ENCODE assay signal across 20 cellular contexts in the genomic region with DNA sequence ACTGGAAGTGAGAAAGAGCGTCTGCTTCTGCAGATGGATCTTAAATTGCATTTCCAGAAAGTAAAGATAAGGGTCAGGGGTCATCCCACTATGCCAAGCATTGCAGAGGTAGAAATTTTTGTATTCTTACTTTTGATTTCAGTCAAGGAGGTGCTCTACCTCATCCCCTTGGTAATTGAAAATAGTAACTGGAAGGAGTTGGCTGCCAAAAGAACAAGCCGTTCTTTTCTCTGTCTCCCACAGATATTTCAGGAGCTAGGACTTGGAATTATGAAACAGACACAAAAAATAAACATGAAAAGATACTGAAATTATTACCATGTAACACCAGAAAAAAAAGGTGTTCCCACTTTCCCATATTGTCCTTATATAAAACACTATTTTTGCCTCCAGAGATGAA.
A peak's percentile ranks its signal among the peaks of the same experiment; 100 is the strongest.
DNase-seq lines count a peak whose midpoint lies in the region; ATAC-seq and TF ChIP-seq lines count a peak whose summit lies in the region.
"Had no signal": no experiment of that assay in that cellular context is flagged by ENCODE, and none has a peak within 500 bp of the region (broad histone marks: within the 10 kb centered on the region; RNA-seq: fewer than 3 reads in every experiment).

No MANE protein-coding gene starts in this region.

- no peaks in the 10 kb centered on the region for H3K9me3 Mint-ChIP-seq in mesothelial cell of epicardium
- H3K9me3 Mint-ChIP-seq: CD4-positive, CD25-positive, alpha-beta regulatory T cell; GM23338; IgD-negative memory B cell had no signal

- POLR2A ChIA-PET in PC-3 (lab: Charles Lee; ENCODE audit: unreplicated experiment), result no interaction called here

- H3K27ac Mint-ChIP-seq in mesothelial cell of epicardium, result no peak overlapping the region
- H3K27ac Mint-ChIP-seq: CD4-positive, CD25-positive, alpha-beta regulatory T cell; GM23338 had no signal

- H3K4me1 ChIP-seq in esophagus muscularis mucosa (peaks cover 3 to 41% (median 27%) of the 10 kb centered on the region in 4 donors), thoracic aorta (ENCODE audit: control insufficient read depth in 1 of 2, low read depth in 2 of 2) (peaks cover 16 to 64% of the 10 kb centered on the region in 2 donors), PC-3 (ENCODE audit: insufficient read depth, low read length) (no peaks in the 10 kb centered on the region), stomach (no peaks in the 10 kb centered on the region)
- H3K4me1 ChIP-seq: SJCRH30 had no signal

- CTCF ChIA-PET in PC-3 (lab: Charles Lee), result no interaction called here

- H3K27me3 ChIP-seq in esophagus muscularis mucosa (no peaks in the 10 kb centered on the region), thoracic aorta (replicated peaks; ENCODE audit: insufficient read depth) (no peaks in the 10 kb centered on the region), PC-3 (ENCODE audit: low read length) (no peaks in the 10 kb centered on the region), stomach (no peaks in the 10 kb centered on the region)
- H3K27me3 ChIP-seq: SJCRH30 had no signal

- peak in 8 of 61 donors; percentile 5 to 65 (median 20) for DNase-seq in caudate nucleus (lab: John Stamatoyannopoulos, UW)
- no peak for DNase-seq in esophagus muscularis mucosa (ENCODE audit: extremely low spot score)
- DNase-seq in omental fat pad (ENCODE audit: low spot score), result no peak
- DNase-seq in thoracic aorta (ENCODE audit: low spot score), result no peak
- no peak for DNase-seq in PC-3
- DNase-seq in stomach, result no peak
- DNase-seq in mesothelial cell of epicardium (ENCODE audit: low spot score in 2 of 2, unreplicated experiment in 2 of 2), result no peak
- DNase-seq: CD4-positive, CD25-positive, alpha-beta regulatory T cell; DMS79 treated with DMSO at 0.1 percent for 48 hours; NCI-H1105; NCI-H146; NCI-H2029 treated with DMSO at 0.1 percent for 48 hours; NCI-H226; NCI-H510A treated with DMSO at 0.1 percent for 48 hours; NCI-H748 treated with DMSO at 0.1 percent for 48 hours; SJCRH30 had no signal

- peaks cover 5 to 66% (median 21%) of the 10 kb centered on the region in 4 donors for H3K36me3 ChIP-seq in esophagus muscularis mucosa
- peaks cover 42% of the 10 kb centered on the region for H3K36me3 ChIP-seq in thoracic aorta
- no peaks in the 10 kb centered on the region for H3K36me3 ChIP-seq in PC-3 (ENCODE audit: low read depth, low read length)
- H3K36me3 ChIP-seq in stomach, result peaks cover 0 to 22% (median 19%) of the 10 kb centered on the region in 4 donors

- no peaks in the 10 kb centered on the region for H3K9me2 ChIP-seq in PC-3 (replicated peaks; ENCODE audit: low read length)

- H3K36me3 Mint-ChIP-seq in mesothelial cell of epicardium, result peaks cover 42% of the 10 kb centered on the region
- H3K36me3 Mint-ChIP-seq: CD4-positive, CD25-positive, alpha-beta regulatory T cell; IgD-negative memory B cell had no signal

- 74% methylated on average over 2 of the region's 2 CpGs for WGBS in esophagus muscularis mucosa
- WGBS in stomach, 5 donors, result 82 to 89% (median 87%) methylated on average over 2 of the region's 2 CpGs

- no peaks in the 10 kb centered on the region for H3K4me1 Mint-ChIP-seq in mesothelial cell of epicardium
- H3K4me1 Mint-ChIP-seq: CD4-positive, CD25-positive, alpha-beta regulatory T cell; IgD-negative memory B cell had no signal

- intact Hi-C loops in esophagus muscularis mucosa (cut with DNase I) (no loop called here), PC-3 (cut with micrococcal nuclease) (no loop called here), stomach (cut with DNase I; ENCODE audit: low total_unique reads) (no loop called here)

- TF ChIP-seq POLR2A in esophagus muscularis mucosa (IDR thresholded peaks at IDR 0.05; ENCODE audit: low read depth) (no peak), stomach (IDR thresholded peaks at IDR 0.05) (no peak)

- H3K4me2 ChIP-seq in PC-3 (ENCODE audit: low read length), result no peak overlapping the region
- H3K4me2 ChIP-seq: GM23338 had no signal

- BruUV-seq in PC-3 (replicated peaks; lab: Mats Ljungman, UMichigan), result no TSS peak

- no peaks in the 10 kb centered on the region for H3K9me3 ChIP-seq in esophagus muscularis mucosa
- no peaks in the 10 kb centered on the region for H3K9me3 ChIP-seq in thoracic aorta
- H3K9me3 ChIP-seq in PC-3 (ENCODE audit: low read length), result no peaks in the 10 kb centered on the region
- no peaks in the 10 kb centered on the region for H3K9me3 ChIP-seq in stomach
- H3K9me3 ChIP-seq: SJCRH30 had no signal

- no peak overlapping the region for H2AFZ ChIP-seq in PC-3 (ENCODE audit: low read length)
- H2AFZ ChIP-seq: GM23338 had no signal

- TF ChIP-seq EP300 in esophagus muscularis mucosa (IDR thresholded peaks at IDR 0.05) (no peak), stomach (IDR thresholded peaks at IDR 0.05) (no peak)

- H4K20me1 ChIP-seq in PC-3 (ENCODE audit: low read length), result no peaks in the 10 kb centered on the region

- no peaks in the 10 kb centered on the region for H3F3A ChIP-seq in PC-3 (ENCODE audit: low read length, unreplicated experiment)

- peak overlapping the region; percentile 91 for H3K27ac ChIP-seq in caudate nucleus (ENCODE audit: low read depth, low read length)
- peak overlapping the region; percentile 69 to 76 (median 72) for H3K27ac ChIP-seq in esophagus muscularis mucosa (replicated peaks in 1 of 4)
- H3K27ac ChIP-seq in thoracic aorta, result peak overlapping the region; percentile 60 to 74
- H3K27ac ChIP-seq in PC-3 (ENCODE audit: low read length), result no peak overlapping the region
- H3K27ac ChIP-seq in stomach, result no peak overlapping the region
- H3K27ac ChIP-seq: RWPE1, SJCRH30 had no signal

- peaks cover 57% of the 10 kb centered on the region for H3K27me3 Mint-ChIP-seq in mesothelial cell of epicardium (ENCODE audit: low read depth)

- ATAC-seq in omental fat pad (ENCODE audit: low FRiP score), result peak; percentile 72
- no peak for ATAC-seq in thoracic aorta (ENCODE audit: insufficient number of reproducible peaks, low FRiP score, low read depth)
- ATAC-seq in PC-3, result no peak
- ATAC-seq: GM23338, HCT116 had no signal

- no peak overlapping the region for H3K9ac ChIP-seq in PC-3 (ENCODE audit: low read length)

- no peak overlapping the region for H3K4me3 ChIP-seq in esophagus muscularis mucosa
- H3K4me3 ChIP-seq in thoracic aorta, result no peak overlapping the region
- no peak overlapping the region for H3K4me3 ChIP-seq in PC-3 (ENCODE audit: low read length)
- H3K4me3 ChIP-seq in stomach, result no peak overlapping the region
- H3K4me3 ChIP-seq: GM23338, SJCRH30 had no signal

- H3K4me3 Mint-ChIP-seq in mesothelial cell of epicardium, result no peak overlapping the region
- H3K4me3 Mint-ChIP-seq: CD4-positive, CD25-positive, alpha-beta regulatory T cell; GM23338; IgD-negative memory B cell had no signal

- H3K79me2 ChIP-seq in PC-3 (ENCODE audit: low read length), result no peaks in the 10 kb centered on the region

- TF ChIP-seq CTCF in esophagus muscularis mucosa (IDR thresholded peaks at IDR 0.05) (no peak), omental fat pad (IDR thresholded peaks at IDR 0.05) (no peak), thoracic aorta (IDR thresholded peaks at IDR 0.05) (no peak), PC-3 (conservative IDR thresholded peaks at IDR 0.05; ENCODE audit: low read depth, low read length) (no peak), stomach (IDR thresholded peaks at IDR 0.05) (no peak), mesothelial cell of epicardium (IDR thresholded peaks at IDR 0.05; ENCODE audit: unreplicated experiment) (no peak)

Comparison
In these comparisons a context has a peak if more than half of its experiments do, and no peak if none do; other contexts are left out.
1. H3K27ac ChIP-seq: peak in caudate nucleus (single experiment), esophagus muscularis mucosa (4 of 4) and thoracic aorta (2 of 2); none in PC-3 (single experiment) and stomach (0 of 5).